ENCODE assay signal across 2 cellular contexts in genomic region chr2:61671561-61672315, GRCh38.
TF ChIP-seq lines count a peak whose summit lies in the region.

No MANE protein-coding gene starts in this region.

TF ChIP-seq in GM12878, 131 proteins besides CTCF, POLR2A, EP300 and RAD21 (continued from another document):
- TF ChIP-seq BMI1 (IDR thresholded peaks at IDR 0.05; ENCODE audit: borderline replicate concordance) (no peak), IRF4 (IDR thresholded peaks at IDR 0.05; ENCODE audit: low read depth, low read length) (no peak), PML (IDR thresholded peaks at IDR 0.05; ENCODE audit: low read length) (no peak)

TF ChIP-seq in liver, 16 proteins besides CTCF, POLR2A, EP300 and RAD21 (continued from another document):
- TF ChIP-seq REST (IDR thresholded peaks at IDR 0.05) (peak; percentile 14), HNF4A (conservative IDR thresholded peaks at IDR 0.05) (no peak), RXRA (IDR thresholded peaks at IDR 0.05) (peak; percentile 16 to 64), FOXA1 (IDR thresholded peaks at IDR 0.05) (peak; percentile 32), YY1 (IDR thresholded peaks at IDR 0.05) (peak; percentile 63), SP1 (IDR thresholded peaks at IDR 0.05) (peak; percentile 83)
TF ChIP-seq in liver: peak in this region for 6.
